In genomic region chr13:32669030-32669646, GRCh38 we compare ENCODE assay signal across 8 cellular contexts.
A peak's percentile ranks its signal among the peaks of the same experiment; 100 is the strongest.
DNase-seq lines count a peak whose midpoint lies in the region; TF ChIP-seq lines count a peak whose summit lies in the region.

No MANE protein-coding gene starts in this region.

- no peaks in the 10 kb centered on the region for H3K9me3 Mint-ChIP-seq in chondrocyte (ENCODE audit: low read depth)
- H3K9me3 Mint-ChIP-seq in mesothelial cell of epicardium = no peaks in the 10 kb centered on the region

- H3K4me3 Mint-ChIP-seq in chondrocyte (ENCODE audit: unreplicated experiment) = no peak overlapping the region
- no peak overlapping the region for H3K4me3 Mint-ChIP-seq in mesothelial cell of epicardium

- DNase-seq in DMS153 treated with DMSO at 0.1 percent for 48 hours (lab: John Stamatoyannopoulos, UW; ENCODE audit: unreplicated experiment) (peak; percentile 27), HEK293T (ENCODE audit: extremely low spot score) (peak; percentile 28), NCI-H82 treated with DMSO at 0.1 percent for 48 hours (lab: John Stamatoyannopoulos, UW; ENCODE audit: unreplicated experiment) (peak; percentile 37), chondrocyte (ENCODE audit: low spot score) (no peak), mesothelial cell of epicardium (ENCODE audit: low spot score in 2 of 2, unreplicated experiment in 2 of 2) (no peak), NCI-H510A (lab: John Stamatoyannopoulos, UW) (no peak), NCI-H128 (lab: John Stamatoyannopoulos, UW; ENCODE audit: unreplicated experiment) (no peak)
- DNase-seq in activated naive CD4-positive, alpha-beta T cell treated with Interleukin-2 at 50 U/mL for 16 hours = no peak

- H3K4me1 Mint-ChIP-seq in chondrocyte (ENCODE audit: low read depth) (peaks cover 2% of the 10 kb centered on the region), mesothelial cell of epicardium (no peaks in the 10 kb centered on the region)

- POLR2A ChIA-PET in HEK293T (lab: Yijun Ruan, JAX) = no interaction called here

- H3K27ac Mint-ChIP-seq in chondrocyte (ENCODE audit: unreplicated experiment) (no peak overlapping the region), mesothelial cell of epicardium (no peak overlapping the region)

- CTCF ChIA-PET in HEK293T (lab: Yijun Ruan, JAX) = interaction anchor here (0.6 to 1.6 kb wide), 4 partner anchors 8 to 458 kb away, joined by 3 to 9 read pairs (median 4); no protein-coding TSS in a partner anchor

- TF ChIP-seq CTCF in chondrocyte (IDR thresholded peaks at IDR 0.05) = peak; percentile 90
- TF ChIP-seq CTCF in mesothelial cell of epicardium (IDR thresholded peaks at IDR 0.05; ENCODE audit: unreplicated experiment) = peak; percentile 78

- H3K27me3 Mint-ChIP-seq in chondrocyte (ENCODE audit: low read depth) (no peaks in the 10 kb centered on the region), mesothelial cell of epicardium (ENCODE audit: low read depth) (no peaks in the 10 kb centered on the region)

- H3K36me3 Mint-ChIP-seq in chondrocyte (ENCODE audit: low read depth) = peaks cover 13% of the 10 kb centered on the region
- H3K36me3 Mint-ChIP-seq in mesothelial cell of epicardium = peaks cover 25% of the 10 kb centered on the region

TF ChIP-seq in HEK293T, 16 proteins besides CTCF, POLR2A, EP300 and RAD21:
- peak; percentile 98 for TF ChIP-seq ZNF384 (IDR thresholded peaks at IDR 0.05)
- TF ChIP-seq SUZ12 (IDR thresholded peaks at IDR 0.05) = no peak

Comparison
In these comparisons a context has a peak if more than half of its experiments do, and no peak if none do; other contexts are left out.
1. DNase-seq: peak in DMS153 treated with DMSO at 0.1 percent for 48 hours (single experiment), HEK293T (single experiment) and NCI-H82 treated with DMSO at 0.1 percent for 48 hours (single experiment); none in chondrocyte (single experiment), mesothelial cell of epicardium (0 of 2), NCI-H510A (single experiment), activated naive CD4-positive, alpha-beta T cell treated with Interleukin-2 at 50 U/mL for 16 hours (single experiment) and NCI-H128 (single experiment).